35 cellular contexts compared by ENCODE assay signal in the genomic region with DNA sequence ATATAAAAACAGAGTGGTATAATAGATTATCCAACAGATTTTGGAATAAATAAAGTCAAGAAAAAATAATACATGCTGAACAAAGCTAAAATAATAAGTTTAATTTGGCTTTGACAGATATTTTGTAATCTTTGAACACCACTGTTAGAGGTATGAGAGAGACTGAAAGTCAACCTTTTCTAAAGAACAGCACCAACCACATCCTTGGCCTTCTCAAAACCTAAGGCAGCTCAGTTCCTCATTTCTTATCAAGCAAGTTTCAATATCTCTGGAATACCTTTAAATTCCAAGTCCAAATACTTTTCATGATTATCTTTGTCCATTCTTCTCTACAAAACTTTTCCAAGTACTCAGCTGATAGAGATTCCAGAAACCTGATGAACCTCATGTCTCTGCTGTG.
"Had no signal": no experiment of that assay in that cellular context is flagged by ENCODE, and none has a peak within 500 bp of the region (broad histone marks: within the 10 kb centered on the region; RNA-seq: fewer than 3 reads in every experiment).

No MANE protein-coding gene starts in this region.

- ATAC-seq: activated CD4-positive, alpha-beta T cell treated with anti-CD3 and anti-CD28 coated beads for 36 hours; activated CD8-positive, alpha-beta memory T cell treated with anti-CD3 and anti-CD28 coated beads, Interleukin-2, amount 10 ng/mL, durations not matched to agents 7 days and 5 days; activated CD8-positive, alpha-beta T cell treated with anti-CD3 and anti-CD28 coated beads, Interleukin-2, amount 10 ng/mL, durations not matched to agents 7 days and 5 days; activated naive CD8-positive, alpha-beta T cell treated with anti-CD3 and anti-CD28 coated beads, Interleukin-2, amount 50 U/mL, for 24 hours; body of pancreas; effector memory CD8-positive, alpha-beta T cell; gastroesophageal sphincter; heart right ventricle had no signal

- H3K4me1 Mint-ChIP-seq: activated CD4-positive, alpha-beta T cell treated with anti-CD3 and anti-CD28 coated beads for 36 hours; activated CD4-positive, alpha-beta T cell treated with anti-CD3 and anti-CD28 coated beads, Interleukin-2, amount 10 ng/mL, durations not matched to agents 24 days and 14 days; activated CD8-positive, alpha-beta memory T cell treated with anti-CD3 and anti-CD28 coated beads, Interleukin-2, amount 10 ng/mL, durations not matched to agents 7 days and 5 days; activated naive CD4-positive, alpha-beta T cell treated with anti-CD3 and anti-CD28 coated beads, Interleukin-2, amount 50 U/mL, for 24 hours; activated naive CD8-positive, alpha-beta T cell treated with anti-CD3 and anti-CD28 coated beads for 36 hours; activated naive CD8-positive, alpha-beta T cell treated with anti-CD3 and anti-CD28 coated beads, Interleukin-2, amount 50 U/mL, for 24 hours had no signal

- H3K27me3 Mint-ChIP-seq: activated CD4-positive, alpha-beta memory T cell treated with anti-CD3 and anti-CD28 coated beads for 36 hours; activated CD4-positive, alpha-beta T cell treated with anti-CD3 and anti-CD28 coated beads for 36 hours; activated CD4-positive, alpha-beta T cell treated with anti-CD3 and anti-CD28 coated beads, Interleukin-2, amount 10 ng/mL, durations not matched to agents 24 days and 14 days; activated CD8-positive, alpha-beta memory T cell treated with anti-CD3 and anti-CD28 coated beads, Interleukin-2, amount 10 ng/mL, durations not matched to agents 7 days and 5 days; activated naive CD4-positive, alpha-beta T cell treated with anti-CD3 and anti-CD28 coated beads, Interleukin-2, amount 50 U/mL, for 24 hours; activated naive CD8-positive, alpha-beta T cell treated with anti-CD3 and anti-CD28 coated beads for 36 hours; activated naive CD8-positive, alpha-beta T cell treated with anti-CD3 and anti-CD28 coated beads, Interleukin-2, amount 50 U/mL, for 24 hours; effector memory CD8-positive, alpha-beta T cell had no signal

- H3K36me3 Mint-ChIP-seq: activated CD4-positive, alpha-beta memory T cell treated with anti-CD3 and anti-CD28 coated beads for 36 hours; activated CD8-positive, alpha-beta memory T cell treated with anti-CD3 and anti-CD28 coated beads, Interleukin-2, amount 10 ng/mL, durations not matched to agents 7 days and 5 days; activated naive CD4-positive, alpha-beta T cell treated with anti-CD3 and anti-CD28 coated beads, Interleukin-2, amount 50 U/mL, for 24 hours; activated naive CD8-positive, alpha-beta T cell treated with anti-CD3 and anti-CD28 coated beads for 36 hours had no signal

- DNase-seq: activated CD4-positive, alpha-beta memory T cell treated with anti-CD3 and anti-CD28 coated beads for 36 hours; activated CD4-positive, alpha-beta T cell treated with anti-CD3 and anti-CD28 coated beads for 36 hours; activated CD4-positive, alpha-beta T cell treated with anti-CD3 and anti-CD28 coated beads, Interleukin-2, amount 10 ng/mL, durations not matched to agents 24 days and 14 days; activated CD4-positive, CD25-positive, alpha-beta regulatory T cell; activated CD4-positive, CD25-positive, alpha-beta regulatory T cell treated with anti-CD3 and anti-CD28 coated beads, Interleukin-2, amount 50 U/mL, for 72 hours; activated CD8-positive, alpha-beta memory T cell treated with anti-CD3 and anti-CD28 coated beads, Interleukin-2, amount 10 ng/mL, durations not matched to agents 7 days and 5 days; activated CD8-positive, alpha-beta memory T cell treated with anti-CD3 and anti-CD28 coated beads, Interleukin-2, amount 50 U/mL, for 4 hours; activated CD8-positive, alpha-beta T cell treated with anti-CD3 and anti-CD28 coated beads, Interleukin-2, amount 10 ng/mL, durations not matched to agents 7 days and 5 days; activated effector memory CD4-positive, alpha-beta T cell treated with anti-CD3 and anti-CD28 coated beads, Interleukin-2, amount 50 U/mL, for 16 hours; activated naive CD4-positive, alpha-beta T cell treated with anti-CD3 and anti-CD28 coated beads for 36 hours; activated naive CD8-positive, alpha-beta T cell treated with anti-CD3 and anti-CD28 coated beads for 36 hours; activated naive CD8-positive, alpha-beta T cell treated with anti-CD3 and anti-CD28 coated beads, Interleukin-2, amount 50 U/mL, for 24 hours; activated T-cell treated with anti-CD3 and anti-CD28 coated beads, Interleukin-2, amount 50 U/mL, for 1 hour; activated T-cell treated with anti-CD3 and anti-CD28 coated beads, Interleukin-2, amount 50 U/mL, for 48 hours; adrenal gland; amygdala; aorta; body of pancreas; caudate nucleus; cortex of kidney; dermis blood vessel endothelial cell; effector CD4-positive, alpha-beta T cell; effector memory CD8-positive, alpha-beta T cell; erythroblast; foreskin melanocyte; heart right ventricle; T1000 had no signal

- H3K27ac Mint-ChIP-seq: activated CD4-positive, alpha-beta memory T cell treated with anti-CD3 and anti-CD28 coated beads for 36 hours; activated CD4-positive, alpha-beta T cell treated with anti-CD3 and anti-CD28 coated beads for 36 hours; activated CD4-positive, alpha-beta T cell treated with anti-CD3 and anti-CD28 coated beads, Interleukin-2, amount 10 ng/mL, durations not matched to agents 24 days and 14 days; activated CD8-positive, alpha-beta memory T cell treated with anti-CD3 and anti-CD28 coated beads, Interleukin-2, amount 10 ng/mL, durations not matched to agents 7 days and 5 days; activated CD8-positive, alpha-beta T cell treated with anti-CD3 and anti-CD28 coated beads, Interleukin-2, amount 10 ng/mL, durations not matched to agents 7 days and 5 days; activated naive CD4-positive, alpha-beta T cell treated with anti-CD3 and anti-CD28 coated beads for 36 hours; activated naive CD4-positive, alpha-beta T cell treated with anti-CD3 and anti-CD28 coated beads, Interleukin-2, amount 50 U/mL, for 24 hours; activated naive CD8-positive, alpha-beta T cell treated with anti-CD3 and anti-CD28 coated beads for 36 hours; activated naive CD8-positive, alpha-beta T cell treated with anti-CD3 and anti-CD28 coated beads, Interleukin-2, amount 50 U/mL, for 24 hours; activated T-helper 1 cell treated with anti-CD3 and anti-CD28 coated beads, Interleukin-12 subunit alpha, Interleukin-12 subunit beta, Interleukin-2, Interleukin-4 antibody, amounts not matched to agents 30 ng/mL and 10 ng/mL and 1 ng/mL, durations not matched to agents 14 hours and 24 hours and 36 hours; activated T-helper 2 cell treated with anti-CD3 and anti-CD28 coated beads, Interferon-gamma antibody, Interleukin-2, Interleukin-4, amounts not matched to agents 10 μg/mL and 5 μg/mL and 100 μg/mL, durations not matched to agents 14 hours and 24 hours and 36 hours; effector memory CD8-positive, alpha-beta T cell; T-helper 2 cell treated with Interferon-gamma antibody and Interleukin-4, amounts not matched to agents 5 μg/mL and 100 μg/mL, for 36 hours had no signal

- FAIRE-seq: colon had no signal

- H3K27ac ChIP-seq: adrenal gland, body of pancreas, esophagus muscularis mucosa, gastroesophageal sphincter, heart right ventricle, hepatocyte had no signal

- H3K4me1 ChIP-seq: adrenal gland, body of pancreas, esophagus muscularis mucosa, gastroesophageal sphincter, heart right ventricle had no signal

- H3K4me3 Mint-ChIP-seq: activated CD4-positive, alpha-beta memory T cell treated with anti-CD3 and anti-CD28 coated beads for 36 hours; activated CD4-positive, alpha-beta T cell treated with anti-CD3 and anti-CD28 coated beads for 36 hours; activated CD4-positive, alpha-beta T cell treated with anti-CD3 and anti-CD28 coated beads, Interleukin-2, amount 10 ng/mL, durations not matched to agents 24 days and 14 days; activated CD8-positive, alpha-beta memory T cell treated with anti-CD3 and anti-CD28 coated beads, Interleukin-2, amount 10 ng/mL, durations not matched to agents 7 days and 5 days; activated CD8-positive, alpha-beta T cell treated with anti-CD3 and anti-CD28 coated beads, Interleukin-2, amount 10 ng/mL, durations not matched to agents 7 days and 5 days; activated naive CD4-positive, alpha-beta T cell treated with anti-CD3 and anti-CD28 coated beads for 36 hours; activated naive CD4-positive, alpha-beta T cell treated with anti-CD3 and anti-CD28 coated beads, Interleukin-2, amount 50 U/mL, for 24 hours; activated naive CD8-positive, alpha-beta T cell treated with anti-CD3 and anti-CD28 coated beads for 36 hours; activated naive CD8-positive, alpha-beta T cell treated with anti-CD3 and anti-CD28 coated beads, Interleukin-2, amount 50 U/mL, for 24 hours; activated T-helper 1 cell treated with anti-CD3 and anti-CD28 coated beads, Interleukin-12 subunit alpha, Interleukin-12 subunit beta, Interleukin-2, Interleukin-4 antibody, amounts not matched to agents 30 ng/mL and 10 ng/mL and 1 ng/mL, durations not matched to agents 14 hours and 24 hours and 36 hours; effector memory CD8-positive, alpha-beta T cell; T-helper 2 cell treated with Interferon-gamma antibody and Interleukin-4, amounts not matched to agents 5 μg/mL and 100 μg/mL, for 36 hours had no signal

- H3K27me3 ChIP-seq: adrenal gland, body of pancreas, esophagus muscularis mucosa, gastroesophageal sphincter, heart right ventricle, hepatocyte had no signal
